ENCODE assay signal across 17 cellular contexts in the genomic region with DNA sequence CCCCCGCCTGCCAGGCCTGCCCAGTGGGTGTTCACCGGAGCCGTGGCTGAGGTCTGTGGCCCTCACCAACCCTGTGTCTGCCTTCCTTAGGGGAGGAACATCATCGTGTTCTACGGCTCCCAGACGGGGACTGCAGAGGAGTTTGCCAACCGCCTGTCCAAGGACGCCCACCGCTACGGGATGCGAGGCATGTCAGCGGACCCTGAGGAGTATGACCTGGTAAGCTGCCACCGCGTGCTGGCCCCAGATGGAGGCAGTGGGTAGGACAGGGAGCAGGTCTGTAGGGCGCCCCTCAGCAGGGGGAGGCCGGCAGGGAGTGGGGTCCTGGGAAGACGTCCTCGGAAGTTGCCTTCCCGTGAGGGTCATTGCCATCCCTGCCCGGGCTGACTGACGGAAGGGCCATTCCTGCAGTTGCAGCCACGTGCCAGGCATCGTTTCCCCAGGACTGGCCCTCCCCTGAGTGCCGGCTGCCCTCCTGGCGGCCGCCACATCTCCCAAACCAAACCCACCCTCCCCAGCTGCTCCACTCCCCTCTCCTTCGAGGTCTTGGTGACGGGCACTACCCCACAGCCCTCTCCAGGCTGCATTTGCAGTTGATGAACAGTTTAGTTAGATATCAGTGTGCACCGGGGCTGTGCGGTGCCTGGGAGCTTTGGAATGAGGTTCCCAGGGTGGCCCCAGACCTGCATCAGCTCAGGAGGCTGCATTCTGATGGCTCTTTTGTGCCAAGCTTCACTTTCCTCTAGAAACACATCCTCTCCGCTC. TPM values are rescaled to one million over a fixed set of nuclear protein-coding genes. Genes with fewer than 3 reads are reported as not detected.
DNase-seq lines count a peak whose midpoint lies in the region; ATAC-seq and TF ChIP-seq lines count a peak whose summit lies in the region.
"Had no signal": no experiment of that assay in that cellular context is flagged by ENCODE, and none has a peak within 500 bp of the region (broad histone marks: within the 10 kb centered on the region; RNA-seq: fewer than 3 reads in every experiment).

No MANE protein-coding gene starts in this region.

- H3K27me3 Mint-ChIP-seq in activated CD4-positive, alpha-beta T cell treated with anti-CD3 and anti-CD28 coated beads, Interleukin-2, amount 10 ng/mL, durations not matched to agents 24 days and 14 days = no peaks in the 10 kb centered on the region
- H3K27me3 Mint-ChIP-seq: activated CD4-positive, alpha-beta T cell treated with anti-CD3 and anti-CD28 coated beads, Interleukin-2, amount 10 ng/mL, durations not matched to agents 7 days and 5 days; activated naive CD4-positive, alpha-beta T cell treated with anti-CD3 and anti-CD28 coated beads, Interleukin-2, amount 10 ng/mL, durations not matched to agents 7 days and 5 days had no signal

- H3K27ac Mint-ChIP-seq in activated CD4-positive, alpha-beta T cell treated with anti-CD3 and anti-CD28 coated beads, Interleukin-2, amount 10 ng/mL, durations not matched to agents 24 days and 14 days = peak overlapping the region; percentile 44
- H3K27ac Mint-ChIP-seq: activated CD4-positive, alpha-beta T cell treated with anti-CD3 and anti-CD28 coated beads, Interleukin-2, amount 10 ng/mL, durations not matched to agents 7 days and 5 days; activated naive CD4-positive, alpha-beta T cell treated with anti-CD3 and anti-CD28 coated beads, Interleukin-2, amount 10 ng/mL, durations not matched to agents 7 days and 5 days had no signal

- TF ChIP-seq POLR2A in right lobe of liver (IDR thresholded peaks at IDR 0.05) = no peak
- TF ChIP-seq POLR2A in tibial nerve (IDR thresholded peaks at IDR 0.05) = no peak

- H3K9me3 Mint-ChIP-seq in activated CD4-positive, alpha-beta T cell treated with anti-CD3 and anti-CD28 coated beads, Interleukin-2, amount 10 ng/mL, durations not matched to agents 24 days and 14 days = no peaks in the 10 kb centered on the region
- H3K9me3 Mint-ChIP-seq: activated CD4-positive, alpha-beta T cell treated with anti-CD3 and anti-CD28 coated beads, Interleukin-2, amount 10 ng/mL, durations not matched to agents 7 days and 5 days; activated naive CD4-positive, alpha-beta T cell treated with anti-CD3 and anti-CD28 coated beads, Interleukin-2, amount 10 ng/mL, durations not matched to agents 7 days and 5 days had no signal

- no peaks in the 10 kb centered on the region for H3K9me3 ChIP-seq in colonic mucosa
- no peaks in the 10 kb centered on the region for H3K9me3 ChIP-seq in right lobe of liver
- no peaks in the 10 kb centered on the region for H3K9me3 ChIP-seq in tibial nerve
- H3K9me3 ChIP-seq: lower lobe of right lung had no signal

- TF ChIP-seq CTCF in colonic mucosa (IDR thresholded peaks at IDR 0.05) (no peak), right lobe of liver (IDR thresholded peaks at IDR 0.05) (no peak), tibial nerve (IDR thresholded peaks at IDR 0.05) (no peak)

- H3K27ac ChIP-seq in colonic mucosa (peak overlapping the region; percentile 53), right lobe of liver (peak overlapping the region in 2 of 3 donors; percentile 74 to 75), tibial nerve (peak overlapping the region in 3 of 4 donors; percentile 17 to 71 (median 52))
- H3K27ac ChIP-seq: lower lobe of right lung, parathyroid adenoma had no signal

- H3K4me3 ChIP-seq in colonic mucosa (no peak overlapping the region), right lobe of liver (no peak overlapping the region), tibial nerve (no peak overlapping the region)
- H3K4me3 ChIP-seq: coronary artery, lower lobe of right lung, skin epidermis had no signal

- H3K36me3 ChIP-seq in colonic mucosa = no peaks in the 10 kb centered on the region
- H3K36me3 ChIP-seq in right lobe of liver = peaks cover 0 to 100% (median 63%) of the 10 kb centered on the region in 4 donors
- H3K36me3 ChIP-seq in tibial nerve = peaks cover 4 to 67% (median 17%) of the 10 kb centered on the region in 3 donors

- H3K27me3 ChIP-seq in colonic mucosa = no peaks in the 10 kb centered on the region
- H3K27me3 ChIP-seq in right lobe of liver = no peaks in the 10 kb centered on the region
- H3K27me3 ChIP-seq in tibial nerve = no peaks in the 10 kb centered on the region

- intact Hi-C loops in activated CD4-positive, alpha-beta T cell treated with anti-CD3 and anti-CD28 coated beads, Interleukin-2, amount 10 ng/mL, durations not matched to agents 24 days and 14 days (cut with micrococcal nuclease) = no loop called here
- intact Hi-C loops in colonic mucosa (cut with DNase I) (no loop called here), right lobe of liver (cut with DNase I) (no loop called here)

- H3K4me1 ChIP-seq in colonic mucosa (peaks cover 10% of the 10 kb centered on the region), right lobe of liver (peaks cover 0 to 30% (median 8%) of the 10 kb centered on the region in 4 donors), tibial nerve (peaks cover 0 to 49% (median 0%) of the 10 kb centered on the region in 4 donors)
- H3K4me1 ChIP-seq: lower lobe of right lung had no signal

- WGBS in right lobe of liver (ENCODE audit: insufficient coverage, low coverage, low lambda C conversion rate, missing lambda C conversion rate) = 27% methylated on average over 2 of the region's 31 CpGs
- WGBS in tibial nerve, 2 donors = 82 to 92% methylated on average over 13 to 28 of the region's 31 CpGs

- ATAC-seq in right lobe of liver (peak in 3 of 4 donors; percentile 0 to 18 (median 2)), HG02763 (IDR thresholded peaks at IDR 0.05; ENCODE audit: unreplicated experiment) (no peak), GM21447 (IDR thresholded peaks at IDR 0.05; ENCODE audit: unreplicated experiment) (no peak)

- no peak for TF ChIP-seq EP300 in tibial nerve (IDR thresholded peaks at IDR 0.05)

- peak overlapping the region in 1 of 2 donors; percentile 22 for H3K9ac ChIP-seq in colonic mucosa (ENCODE audit: low read depth in 2 of 2, low read length in 2 of 2)
- H3K9ac ChIP-seq: parathyroid adenoma had no signal

- H3K4me1 Mint-ChIP-seq in activated CD4-positive, alpha-beta T cell treated with anti-CD3 and anti-CD28 coated beads, Interleukin-2, amount 10 ng/mL, durations not matched to agents 24 days and 14 days = no peaks in the 10 kb centered on the region
- H3K4me1 Mint-ChIP-seq: activated CD4-positive, alpha-beta T cell treated with anti-CD3 and anti-CD28 coated beads, Interleukin-2, amount 10 ng/mL, durations not matched to agents 7 days and 5 days; activated naive CD4-positive, alpha-beta T cell treated with anti-CD3 and anti-CD28 coated beads, Interleukin-2, amount 10 ng/mL, durations not matched to agents 7 days and 5 days had no signal

- peaks cover 10% of the 10 kb centered on the region for H3K36me3 Mint-ChIP-seq in activated CD4-positive, alpha-beta T cell treated with anti-CD3 and anti-CD28 coated beads, Interleukin-2, amount 10 ng/mL, durations not matched to agents 24 days and 14 days (ENCODE audit: low read depth)

- no peak for DNase-seq in activated CD4-positive, alpha-beta T cell treated with anti-CD3 and anti-CD28 coated beads, Interleukin-2, amount 10 ng/mL, durations not matched to agents 24 days and 14 days
- no peak for DNase-seq in activated CD4-positive, alpha-beta T cell treated with anti-CD3 and anti-CD28 coated beads for 1 hour
- peak; percentile 20 for DNase-seq in colonic mucosa
- DNase-seq in right lobe of liver = no peak
- DNase-seq in tibial nerve (ENCODE audit: low spot score in 2 of 2) = no peak
- DNase-seq in hippocampal formation (lab: John Stamatoyannopoulos, UW) = no peak
- DNase-seq: activated CD4-positive, alpha-beta T cell treated with anti-CD3 and anti-CD28 coated beads, Interleukin-2, amount 10 ng/mL, durations not matched to agents 7 days and 5 days; activated naive CD4-positive, alpha-beta T cell treated with anti-CD3 and anti-CD28 coated beads, Interleukin-2, amount 10 ng/mL, durations not matched to agents 7 days and 5 days; foreskin melanocyte; lower lobe of right lung; NCI-H1436 treated with DMSO at 0.1 percent for 48 hours; stimulated activated CD8-positive, alpha-beta memory T cell treated with anti-CD3 and anti-CD28 coated beads, Interleukin-4, amount 100 ng/mL, for 48 hours had no signal

- H3K4me3 Mint-ChIP-seq in activated CD4-positive, alpha-beta T cell treated with anti-CD3 and anti-CD28 coated beads, Interleukin-2, amount 10 ng/mL, durations not matched to agents 24 days and 14 days = no peak overlapping the region
- H3K4me3 Mint-ChIP-seq: activated CD4-positive, alpha-beta T cell treated with anti-CD3 and anti-CD28 coated beads, Interleukin-2, amount 10 ng/mL, durations not matched to agents 7 days and 5 days; activated naive CD4-positive, alpha-beta T cell treated with anti-CD3 and anti-CD28 coated beads, Interleukin-2, amount 10 ng/mL, durations not matched to agents 7 days and 5 days had no signal

RNA-seq across cellular contexts. Expression of a gene that starts 14.9 kb away (rescaled TPM):
- total RNA-seq in activated CD4-positive, alpha-beta T cell treated with anti-CD3 and anti-CD28 coated beads, Interleukin-2, amount 10 ng/mL, durations not matched to agents 24 days and 14 days = 36.1 and 38.2 TPM in 2 replicates
- 10 to 100 TPM; 56.3 to 94.1 TPM for total RNA-seq in colonic mucosa
- total RNA-seq in right lobe of liver = 100 to 1,000 TPM in 1 of 6 experiments, 10 to 100 TPM in 5; 20.8 to 104 (median 53.1) TPM
- total RNA-seq in tibial nerve = 100 to 1,000 TPM in 1 of 4 donors, 10 to 100 TPM in 3; 38.7 to 108 (median 53.2) TPM

Comparison
In these comparisons a context has a peak if more than half of its experiments do, and no peak if none do; other contexts are left out.
1. ATAC-seq: peak in right lobe of liver (3 of 4); none in HG02763 (single experiment) and GM21447 (single experiment).
2. Peak in every context shown above with its lines, with median percentiles within 50 percentile points of each other: H3K27ac ChIP-seq.